8 cellular contexts compared by ENCODE assay signal in genomic region chr1:202143011-202143767, GRCh38. TPM values are rescaled to one million over a fixed set of nuclear protein-coding genes. Genes with fewer than 3 reads are reported as not detected.
A peak's percentile ranks its signal among the peaks of the same experiment; 100 is the strongest.
DNase-seq lines count a peak whose midpoint lies in the region; ATAC-seq and TF ChIP-seq lines count a peak whose summit lies in the region.

No MANE protein-coding gene starts in this region.

- peak overlapping the region; percentile 98 for H3K4me3 Mint-ChIP-seq in dendritic cell treated with granulocyte-macrophage colony-stimulating factor and Interleukin-4, amounts not matched to agents 40 ng/mL and 50 ng/mL, for 4 days

- ATAC-seq in HG02678 (IDR thresholded peaks at IDR 0.05; ENCODE audit: unreplicated experiment): peak; percentile 20
- peak; percentile 50 for ATAC-seq in Panc1

- CTCF ChIA-PET in Panc1 (lab: Charles Lee): no interaction called here

- no peaks in the 10 kb centered on the region for H3K27me3 ChIP-seq in Panc1 (ENCODE audit: control insufficient read depth, insufficient read depth, low read length)

- H3K4me3 ChIP-seq in Panc1 (ENCODE audit: low read depth in 2 of 2, low read length in 2 of 2) (peak overlapping the region; percentile 85 to 94), urinary bladder (ENCODE audit: low read depth, low read length) (peak overlapping the region; percentile 97)

- TF ChIP-seq CTCF in GM13977 (IDR thresholded peaks at IDR 0.05; ENCODE audit: extremely low read depth, insufficient read depth, missing control alignments): no peak
- no peak for TF ChIP-seq CTCF in Panc1 (IDR thresholded peaks at IDR 0.05)

- peaks cover 2% of the 10 kb centered on the region; the same call in 1 of the 2 replicates for H3K36me3 ChIP-seq in Panc1 (ENCODE audit: control insufficient read depth, insufficient read depth, low read length)
- H3K36me3 ChIP-seq in urinary bladder (ENCODE audit: insufficient read depth): no peaks in the 10 kb centered on the region

- H3K4me1 ChIP-seq in Panc1 (ENCODE audit: control insufficient read depth, insufficient read depth, low read length) (peaks cover 15% of the 10 kb centered on the region), urinary bladder (ENCODE audit: insufficient read depth) (no peaks in the 10 kb centered on the region)

- no peaks in the 10 kb centered on the region for H3K27me3 Mint-ChIP-seq in dendritic cell treated with granulocyte-macrophage colony-stimulating factor and Interleukin-4, amounts not matched to agents 40 ng/mL and 50 ng/mL, for 4 days

- no TSS peak for BruUV-seq in Panc1 (replicated peaks; lab: Mats Ljungman, UMichigan)

- peak overlapping the region; percentile 87 for H3K27ac ChIP-seq in Panc1 (ENCODE audit: low read length)
- H3K27ac ChIP-seq in urinary bladder (ENCODE audit: low read depth): peak overlapping the region; percentile 82

- intact Hi-C loops in Panc1 (cut with micrococcal nuclease; ENCODE audit: unreplicated experiment): no loop called here
- intact Hi-C loops in dendritic cell treated with granulocyte-macrophage colony-stimulating factor and Interleukin-4, amounts not matched to agents 40 ng/mL and 50 ng/mL, for 4 days (cut with micrococcal nuclease): no loop called here

- no peaks in the 10 kb centered on the region for H3K9me3 Mint-ChIP-seq in dendritic cell treated with granulocyte-macrophage colony-stimulating factor and Interleukin-4, amounts not matched to agents 40 ng/mL and 50 ng/mL, for 4 days

- H3K9me3 ChIP-seq in Panc1 (ENCODE audit: control insufficient read depth, insufficient read depth, low read depth, low read length): no peaks in the 10 kb centered on the region

- in situ Hi-C loops in GM13977 (cut with MboI; ENCODE audit: low pct_unique_long_range_greater_than_20kb, low sequenced_read_pairs, unreplicated experiment): no loop called here
- in situ Hi-C loops in Panc1 (cut with HindIII; ENCODE audit: low pct_unique_long_range_greater_than_20kb, low sequenced_read_pairs): no loop called here

- peaks cover 70% of the 10 kb centered on the region for H3K4me1 Mint-ChIP-seq in dendritic cell treated with granulocyte-macrophage colony-stimulating factor and Interleukin-4, amounts not matched to agents 40 ng/mL and 50 ng/mL, for 4 days (ENCODE audit: low read depth)

- peak overlapping the region; percentile 98 for H3K27ac Mint-ChIP-seq in dendritic cell treated with granulocyte-macrophage colony-stimulating factor and Interleukin-4, amounts not matched to agents 40 ng/mL and 50 ng/mL, for 4 days

- 16% methylated on average over 17 of the region's 17 CpGs for WGBS in urinary bladder

- DNase-seq in GM13977 (ENCODE audit: low spot score) (peak; percentile 59), Panc1 (ENCODE audit: low read depth, low spot score) (no peak), medulla oblongata (ENCODE audit: extremely low spot score) (peak; percentile 61), mucosa of gallbladder (ENCODE audit: low spot score) (no peak), NCI-H1105 treated with DMSO at 0.1 percent for 48 hours (lab: John Stamatoyannopoulos, UW) (no peak)

- POLR2A ChIA-PET in Panc1 (lab: Charles Lee): interaction anchor here (1.0 kb wide), 1 partner anchor 133 kb away, joined by 3 read pairs; the partner anchor contains the start of gene ELF3

- peaks cover 72% of the 10 kb centered on the region for H3K36me3 Mint-ChIP-seq in dendritic cell treated with granulocyte-macrophage colony-stimulating factor and Interleukin-4, amounts not matched to agents 40 ng/mL and 50 ng/mL, for 4 days (ENCODE audit: low read depth)

RNA-seq across cellular contexts. Expression of gene ARL8A, which starts 1.3 kb away (rescaled TPM):
- total RNA-seq in Panc1 (2021; ENCODE audit: unreplicated experiment) (62.6 TPM), urinary bladder (19.2 TPM), mucosa of gallbladder (89.5 TPM)
- 61.9 TPM for polyA plus RNA-seq in Panc1 (2012; ENCODE audit: insufficient read length)
- 39.8 TPM for polyA plus RNA-seq in urinary bladder

RNA-seq across cellular contexts. Expression of gene PTPN7, which starts 17.2 kb away (rescaled TPM):
- total RNA-seq in Panc1 (2021; ENCODE audit: unreplicated experiment): 0.33 TPM
- not detected for polyA plus RNA-seq in Panc1 (2012; ENCODE audit: insufficient read length)
- 1.2 TPM for total RNA-seq in urinary bladder
- 1.2 TPM for polyA plus RNA-seq in urinary bladder
- 9.3 TPM for total RNA-seq in mucosa of gallbladder

RNA-seq across cellular contexts. Expression of gene GPR37L1, which starts 20.5 kb away (rescaled TPM):
- total RNA-seq in Panc1 (2021; ENCODE audit: unreplicated experiment): 0.44 TPM
- 0.39 TPM for polyA plus RNA-seq in Panc1 (2012; ENCODE audit: insufficient read length)
- 0.05 TPM for total RNA-seq in urinary bladder
- 0.10 TPM for polyA plus RNA-seq in urinary bladder
- total RNA-seq in mucosa of gallbladder: 0.14 TPM

RNA-seq across cellular contexts. Expression of gene LGR6, which starts 50.4 kb away (rescaled TPM):
- total RNA-seq in Panc1 (2021; ENCODE audit: unreplicated experiment): 0.08 TPM
- 0.23 TPM for polyA plus RNA-seq in Panc1 (2012; ENCODE audit: insufficient read length)
- 0.37 TPM for total RNA-seq in urinary bladder
- 3.8 TPM for polyA plus RNA-seq in urinary bladder
- total RNA-seq in mucosa of gallbladder: 60.7 TPM

Comparison
In these comparisons a context has a peak if more than half of its experiments do, and no peak if none do; other contexts are left out.
1. DNase-seq: peak in GM13977 (single experiment) and medulla oblongata (single experiment); none in Panc1 (single experiment), mucosa of gallbladder (single experiment) and NCI-H1105 treated with DMSO at 0.1 percent for 48 hours (single experiment).